In genomic region chr6:169810066-169810989, GRCh38 we compare ENCODE assay signal across 1 cellular context.
TF ChIP-seq lines count a peak whose summit lies in the region.

No MANE protein-coding gene starts in this region.

TF ChIP-seq in HepG2, 621 proteins besides CTCF, POLR2A, EP300 and RAD21 (continued from another document and continues in another):
- TF ChIP-seq ATF6 (CRISPR knock-in tag; conservative IDR thresholded peaks at IDR 0.05) (no peak), NONO (IDR thresholded peaks at IDR 0.05) (no peak), NONO (CRISPR knock-in tag; conservative IDR thresholded peaks at IDR 0.05) (no peak; the same call in 1 of the 2 replicates), ZBTB40 (IDR thresholded peaks at IDR 0.05) (no peak), ZBTB40 (CRISPR knock-in tag; IDR thresholded peaks at IDR 0.05) (no peak), ZBTB25 (CRISPR knock-in tag; IDR thresholded peaks at IDR 0.05) (no peak), HMG20B (CRISPR knock-in tag; conservative IDR thresholded peaks at IDR 0.05) (no peak), ZNF746 (CRISPR knock-in tag; IDR thresholded peaks at IDR 0.05) (no peak), ARID5B (CRISPR knock-in tag; IDR thresholded peaks at IDR 0.05) (peak; percentile 20; the same call in 1 of the 2 replicates), ZNF335 (CRISPR knock-in tag; IDR thresholded peaks at IDR 0.05) (no peak), ZNF430 (CRISPR knock-in tag; IDR thresholded peaks at IDR 0.05) (no peak), CREBL2 (CRISPR knock-in tag; IDR thresholded peaks at IDR 0.05; ENCODE audit: borderline replicate concordance) (no peak), ZNF282 (IDR thresholded peaks at IDR 0.05; ENCODE audit: partially characterized antibody) (no peak), ARNTL (CRISPR knock-in tag; IDR thresholded peaks at IDR 0.05) (no peak), TGIF2 (CRISPR knock-in tag; IDR thresholded peaks at IDR 0.05) (no peak), EHMT2 (IDR thresholded peaks at IDR 0.05; ENCODE audit: borderline replicate concordance, low read depth, low read length) (no peak), ZNF724P (CRISPR knock-in tag; IDR thresholded peaks at IDR 0.05; ENCODE audit: borderline replicate concordance) (no peak), CC2D1A (CRISPR knock-in tag; IDR thresholded peaks at IDR 0.05) (no peak), ZNF567 (CRISPR knock-in tag; IDR thresholded peaks at IDR 0.05; ENCODE audit: borderline replicate concordance) (0 out of 2 replicates have a peak, but pooled peaks have one; percentile 9), ZBTB2 (CRISPR knock-in tag; IDR thresholded peaks at IDR 0.05; ENCODE audit: low read depth) (no peak), ZNF274 (CRISPR knock-in tag; IDR thresholded peaks at IDR 0.05) (no peak), ZNF563 (CRISPR knock-in tag; IDR thresholded peaks at IDR 0.05) (no peak), SIN3B (IDR thresholded peaks at IDR 0.05; ENCODE audit: low read length) (no peak), RBM39 (IDR thresholded peaks at IDR 0.05; ENCODE audit: low read depth, low read length, poor library complexity, severe bottlenecking) (no peak), HOXA3 (CRISPR knock-in tag; IDR thresholded peaks at IDR 0.05) (peak; percentile 57; the same call in 1 of the 2 replicates), ZNF44 (CRISPR knock-in tag; IDR thresholded peaks at IDR 0.05) (no peak), MAFG (CRISPR knock-in tag; IDR thresholded peaks at IDR 0.05) (no peak), GMEB2 (CRISPR knock-in tag; IDR thresholded peaks at IDR 0.05; ENCODE audit: low read depth) (no peak), GRHL1 (CRISPR knock-in tag; conservative IDR thresholded peaks at IDR 0.05) (no peak), RFXAP (CRISPR knock-in tag; IDR thresholded peaks at IDR 0.05; ENCODE audit: borderline replicate concordance) (no peak), ZNF101 (CRISPR knock-in tag; IDR thresholded peaks at IDR 0.05; ENCODE audit: borderline replicate concordance, low read depth) (no peak), ZNF546 (CRISPR knock-in tag; conservative IDR thresholded peaks at IDR 0.05) (no peak), ZNF33A (CRISPR knock-in tag; IDR thresholded peaks at IDR 0.05; ENCODE audit: borderline replicate concordance) (no peak), SAFB2 (CRISPR knock-in tag; IDR thresholded peaks at IDR 0.05; ENCODE audit: borderline replicate concordance, low read depth) (no peak), ZNF660 (CRISPR knock-in tag; IDR thresholded peaks at IDR 0.05; ENCODE audit: borderline replicate concordance, low read depth) (no peak), FOXP4 (CRISPR knock-in tag; IDR thresholded peaks at IDR 0.05) (0 out of 2 replicates have a peak, but pooled peaks have one; percentile 25)
